8 cellular contexts compared by ENCODE assay signal in genomic region chr17:8155341-8156173, GRCh38. TPM values are rescaled to one million over a fixed set of nuclear protein-coding genes. Genes with fewer than 3 reads are reported as not detected.
DNase-seq lines count a peak whose midpoint lies in the region; ATAC-seq and TF ChIP-seq lines count a peak whose summit lies in the region.

No MANE protein-coding gene starts in this region.

- CTCF ChIA-PET in Caco-2 (lab: Charles Lee): interaction anchor here (1.5 kb wide), 1 partner anchor 34 kb away, joined by 3 read pairs; no protein-coding TSS in a partner anchor

- intact Hi-C loops in Caco-2 (cut with micrococcal nuclease; ENCODE audit: unreplicated experiment): loop anchor here (1.0 kb wide), 1 partner anchor 17 kb away; no protein-coding TSS in a partner anchor

- H3K9me3 ChIP-seq in Caco-2 (no peaks in the 10 kb centered on the region), Peyer's patch (no peaks in the 10 kb centered on the region)

- POLR2A ChIA-PET in Caco-2 (lab: Charles Lee): interaction anchor here (1.8 kb wide), 1 partner anchor 18 kb away, joined by 23 read pairs; no protein-coding TSS in a partner anchor

- H3K9me3 Mint-ChIP-seq in Caco-2 (ENCODE audit: unreplicated experiment): no peaks in the 10 kb centered on the region

- peaks cover 26% of the 10 kb centered on the region for H3K4me1 Mint-ChIP-seq in Caco-2 (ENCODE audit: low read depth, unreplicated experiment)

- no peaks in the 10 kb centered on the region for H3K36me3 ChIP-seq in Caco-2 (ENCODE audit: control insufficient read depth, insufficient read depth, low read length)
- peaks cover 0 to 15% (median 0%) of the 10 kb centered on the region in 3 donors for H3K36me3 ChIP-seq in Peyer's patch
- peaks cover 10% of the 10 kb centered on the region for H3K36me3 ChIP-seq in rectal smooth muscle tissue (ENCODE audit: control insufficient read depth, insufficient read depth, low read length)

- H3K27me3 ChIP-seq in Caco-2 (replicated peaks; ENCODE audit: control insufficient read depth, insufficient read depth, low read length) (no peaks in the 10 kb centered on the region), Peyer's patch (no peaks in the 10 kb centered on the region), rectal smooth muscle tissue (ENCODE audit: control insufficient read depth, insufficient read depth, low read length) (no peaks in the 10 kb centered on the region)

- no peak overlapping the region for H3K4me3 Mint-ChIP-seq in Caco-2 (ENCODE audit: unreplicated experiment)

- H3K4me3 ChIP-seq in Caco-2 (ENCODE audit: low read depth, low read length): peak overlapping the region; percentile 44
- H3K4me3 ChIP-seq in Peyer's patch: peak overlapping the region; percentile 54 to 89 (median 64)
- H3K4me3 ChIP-seq in foreskin fibroblast (ENCODE audit: low read depth in 1 of 2, low read length in 2 of 2): peak overlapping the region; percentile 68 to 81
- H3K4me3 ChIP-seq in rectal smooth muscle tissue (ENCODE audit: low read length): peak overlapping the region; percentile 100

- peak overlapping the region; percentile 100 for H3K9ac ChIP-seq in rectal smooth muscle tissue (ENCODE audit: low read length)

- H3K4me1 ChIP-seq in Caco-2: peaks cover 19% of the 10 kb centered on the region
- peaks cover 2 to 41% (median 26%) of the 10 kb centered on the region in 4 donors for H3K4me1 ChIP-seq in Peyer's patch
- peaks cover 31% of the 10 kb centered on the region for H3K4me1 ChIP-seq in rectal smooth muscle tissue (ENCODE audit: control insufficient read depth, insufficient read depth, low read length)

- ATAC-seq in GM18517 (IDR thresholded peaks at IDR 0.05; ENCODE audit: unreplicated experiment) (no peak), GM19397 (IDR thresholded peaks at IDR 0.05; ENCODE audit: unreplicated experiment) (no peak), HG03139 (IDR thresholded peaks at IDR 0.05; ENCODE audit: unreplicated experiment) (no peak)

- peak overlapping the region; percentile 91 to 99 (median 99) for H3K27ac ChIP-seq in Peyer's patch
- H3K27ac ChIP-seq in rectal smooth muscle tissue (ENCODE audit: low read depth, low read length): peak overlapping the region; percentile 99

- TSS peak; percentile 40 for BruUV-seq in Caco-2 (replicated peaks; lab: Mats Ljungman, UMichigan)

- DNase-seq in Caco-2 (no peak), Peyer's patch (no peak), foreskin fibroblast (peak in 1 of 2 donors; percentile 39), NCI-H1417 treated with DMSO at 0.1 percent for 48 hours (lab: John Stamatoyannopoulos, UW) (no peak)

- H3K27ac Mint-ChIP-seq in Caco-2 (ENCODE audit: unreplicated experiment): no peak overlapping the region

- H3K36me3 Mint-ChIP-seq in Caco-2 (ENCODE audit: insufficient read depth, unreplicated experiment): peaks cover 25% of the 10 kb centered on the region

- TF ChIP-seq CTCF in Caco-2 (IDR thresholded peaks at IDR 0.05; ENCODE audit: insufficient read depth in 1 of 2, low read depth in 1 of 2, low read length in 1 of 2, severe bottlenecking in 1 of 2, unreplicated experiment in 1 of 2) (no peak), Peyer's patch (IDR thresholded peaks at IDR 0.05) (no peak), foreskin fibroblast (IDR thresholded peaks at IDR 0.05; ENCODE audit: low read depth, low read length) (no peak)

- no peak for TF ChIP-seq POLR2A in Peyer's patch (IDR thresholded peaks at IDR 0.05)

- no peaks in the 10 kb centered on the region for H3K27me3 Mint-ChIP-seq in Caco-2 (ENCODE audit: insufficient read depth, unreplicated experiment)

RNA-seq across cellular contexts. Expression of gene PER1, which starts 3.4 kb away (rescaled TPM):
- 10.6 and 10.8 TPM in 2 replicates for total RNA-seq in Caco-2 (2022)
- 100 to 1,000 TPM in 3 of 4 donors, 10 to 100 TPM in 1; 67.6 to 143 (median 119) TPM for total RNA-seq in Peyer's patch

RNA-seq across cellular contexts. Expression of gene VAMP2, which starts 7.2 kb away (rescaled TPM):
- 10.5 and 12.2 TPM in 2 replicates for total RNA-seq in Caco-2 (2022)
- total RNA-seq in Peyer's patch: 10 to 100 TPM; 10.7 to 40.2 (median 32.4) TPM

RNA-seq across cellular contexts. Expression of gene TMEM107, which starts 20.6 kb away (rescaled TPM):
- 5.4 TPM in 2 replicates for total RNA-seq in Caco-2 (2022)
- total RNA-seq in Peyer's patch: 10 to 100 TPM in 3 of 4 donors, 1 to 10 TPM in 1; 6.5 to 27.2 (median 16.4) TPM

RNA-seq across cellular contexts. Expression of gene HES7, which starts 31.7 kb away (rescaled TPM):
- total RNA-seq in Caco-2 (2022) (not detected in 2 replicates), Peyer's patch (not detected)

RNA-seq across cellular contexts. Expression of gene BORCS6, which starts 34.4 kb away (rescaled TPM):
- total RNA-seq in Caco-2 (2022) (4.2 and 4.7 TPM in 2 replicates), Peyer's patch (10 to 100 TPM; 12.6 to 22.6 (median 17.9) TPM)

Comparison
In these comparisons a context has a peak if more than half of its experiments do, and no peak if none do; other contexts are left out.
1. H3K4me3 ChIP-seq: peak in every context shown above with its lines; median percentile 100 in rectal smooth muscle tissue; 74 in foreskin fibroblast; 64 in Peyer's patch; 44 in Caco-2.